Comparison of ENCODE assay signal across 9 cellular contexts in genomic region chr16:87363771-87364476, GRCh38. TPM values are rescaled to one million over a fixed set of nuclear protein-coding genes. Genes with fewer than 3 reads are reported as not detected.
DNase-seq lines count a peak whose midpoint lies in the region; ATAC-seq and TF ChIP-seq lines count a peak whose summit lies in the region.
"Had no signal": no experiment of that assay in that cellular context is flagged by ENCODE, and none has a peak within 500 bp of the region (broad histone marks: within the 10 kb centered on the region; RNA-seq: fewer than 3 reads in every experiment).

No MANE protein-coding gene starts in this region.

- ATAC-seq in GM21447 (IDR thresholded peaks at IDR 0.05; ENCODE audit: unreplicated experiment) (no peak), aorta (ENCODE audit: low FRiP score) (no peak)

- H3K27ac ChIP-seq in CD4-positive, alpha-beta memory T cell (ENCODE audit: low read depth, low read length) = no peak overlapping the region
- H3K27ac ChIP-seq in aorta (ENCODE audit: low read depth in 1 of 2, low read length in 2 of 2) = no peak overlapping the region

- no peaks in the 10 kb centered on the region for H3K27me3 ChIP-seq in CD4-positive, alpha-beta memory T cell (ENCODE audit: insufficient read depth, low read length)
- no peaks in the 10 kb centered on the region for H3K27me3 ChIP-seq in aorta (ENCODE audit: control insufficient read depth in 1 of 2, insufficient read depth in 2 of 2, low read length in 1 of 2)

- TF ChIP-seq CTCF in fibroblast of the aortic adventitia (IDR thresholded peaks at IDR 0.05; ENCODE audit: insufficient read depth, low read length) = no peak
- no peak for TF ChIP-seq CTCF in nephron progenitor cell (IDR thresholded peaks at IDR 0.05)
- no peak for TF ChIP-seq CTCF in GM20000 (IDR thresholded peaks at IDR 0.05; ENCODE audit: extremely low read depth, missing control alignments)

- H3K36me3 ChIP-seq in CD4-positive, alpha-beta memory T cell (ENCODE audit: insufficient read depth, low read length) = peaks cover 27% of the 10 kb centered on the region
- peaks cover 0 to 1% of the 10 kb centered on the region in 2 donors for H3K36me3 ChIP-seq in aorta (ENCODE audit: control insufficient read depth in 1 of 2, insufficient read depth in 2 of 2, low read length in 1 of 2)

- H3K4me3 Mint-ChIP-seq in CD4-positive, alpha-beta memory T cell = peak overlapping the region in 1 of 8 donors; percentile 55
- H3K4me3 Mint-ChIP-seq in nephron progenitor cell = no peak overlapping the region

- H3K9me3 ChIP-seq in CD4-positive, alpha-beta memory T cell (ENCODE audit: control insufficient read depth in 1 of 2, low read length in 2 of 2) = no peaks in the 10 kb centered on the region
- no peaks in the 10 kb centered on the region for H3K9me3 ChIP-seq in aorta (ENCODE audit: control insufficient read depth, low read length)

- intact Hi-C loops in CD4-positive, alpha-beta memory T cell (cut with micrococcal nuclease) = no loop called here
- intact Hi-C loops in aorta (cut with DNase I) = no loop called here

- no peak for DNase-seq in CD4-positive, alpha-beta memory T cell
- DNase-seq in NCI-H82 treated with DMSO at 0.1 percent for 48 hours (lab: John Stamatoyannopoulos, UW; ENCODE audit: unreplicated experiment) (peak; percentile 82), fibroblast of the aortic adventitia (ENCODE audit: low read depth) (peak; percentile 61), nephron progenitor cell (peak; percentile 34), GF-D8 (lab: John Stamatoyannopoulos, UW) (no peak), GM20000 (ENCODE audit: low spot score) (no peak), aorta (no peak)
- DNase-seq: activated gamma-delta T cell treated with Interleukin-2 at 50 U/mL for 16 hours had no signal

- H3K4me1 Mint-ChIP-seq in CD4-positive, alpha-beta memory T cell = peaks cover 21 to 51% (median 34%) of the 10 kb centered on the region in 4 donors
- peaks cover 44% of the 10 kb centered on the region for H3K4me1 Mint-ChIP-seq in nephron progenitor cell

- H3K4me3 ChIP-seq in CD4-positive, alpha-beta memory T cell (ENCODE audit: low read length in 2 of 2) = no peak overlapping the region
- H3K4me3 ChIP-seq in fibroblast of the aortic adventitia (ENCODE audit: low read depth, low read length) (no peak overlapping the region), aorta (ENCODE audit: low read length in 2 of 2) (no peak overlapping the region)

- WGBS in aorta, 2 donors = 32 to 34% methylated on average over 20 of the region's 20 CpGs

- peaks cover 7% of the 10 kb centered on the region for H3K4me1 ChIP-seq in CD4-positive, alpha-beta memory T cell (ENCODE audit: insufficient read depth, low read length)
- H3K4me1 ChIP-seq in aorta (ENCODE audit: control insufficient read depth in 1 of 2, insufficient read depth in 2 of 2, low read length in 2 of 2) = no peaks in the 10 kb centered on the region

- no peaks in the 10 kb centered on the region for H3K9me3 Mint-ChIP-seq in CD4-positive, alpha-beta memory T cell
- H3K9me3 Mint-ChIP-seq in nephron progenitor cell = no peaks in the 10 kb centered on the region

- no peaks in the 10 kb centered on the region for H3K27me3 Mint-ChIP-seq in CD4-positive, alpha-beta memory T cell
- H3K27me3 Mint-ChIP-seq in nephron progenitor cell (ENCODE audit: low read depth, poor library complexity) = peaks cover 7% of the 10 kb centered on the region

- CTCF ChIA-PET in CD4-positive, alpha-beta memory T cell (lab: Charles Lee; ENCODE audit: partially characterized antibody) = interaction anchor here (0.9 kb wide), 1 partner anchor 28 kb away, joined by 3 read pairs; no protein-coding TSS in a partner anchor

- H3K27ac Mint-ChIP-seq in CD4-positive, alpha-beta memory T cell = peak overlapping the region in 4 of 7 donors; percentile 25 to 61 (median 44)
- peak overlapping the region; percentile 82 for H3K27ac Mint-ChIP-seq in nephron progenitor cell

- peaks cover 33 to 49% of the 10 kb centered on the region in 2 donors for H3K36me3 Mint-ChIP-seq in CD4-positive, alpha-beta memory T cell
- H3K36me3 Mint-ChIP-seq in nephron progenitor cell (ENCODE audit: low read depth) = peaks cover 41% of the 10 kb centered on the region

- POLR2A ChIA-PET in CD4-positive, alpha-beta memory T cell (lab: Charles Lee; ENCODE audit: partially characterized antibody) = interaction anchor here (1.4 kb wide), 1 partner anchor 20 kb away, joined by 3 read pairs; the partner anchor contains the start of gene FBXO31

RNA-seq across cellular contexts. Expression of gene FBXO31, which starts 19.7 kb away (rescaled TPM):
- total RNA-seq in CD4-positive, alpha-beta memory T cell = 10 to 100 TPM; 44.2 to 44.6 TPM
- polyA plus RNA-seq in CD4-positive, alpha-beta memory T cell = 10 to 100 TPM; 22.9 to 24.8 TPM
- total RNA-seq in fibroblast of the aortic adventitia (ENCODE audit: low replicate concordance) (23.1 and 30.4 TPM in 2 replicates), aorta (10 to 100 TPM; 53.2 to 57.9 TPM)
- 10 to 100 TPM in 1 of 2 donors, 1 to 10 TPM in 1; 6.0 to 28.9 TPM for polyA plus RNA-seq in aorta

RNA-seq across cellular contexts. Expression of gene MAP1LC3B, which starts 28.2 kb away (rescaled TPM):
- 10 to 100 TPM; 67.2 to 72.1 TPM for total RNA-seq in CD4-positive, alpha-beta memory T cell
- polyA plus RNA-seq in CD4-positive, alpha-beta memory T cell = 100 to 1,000 TPM; 133 to 172 TPM
- 22.2 and 54.9 TPM in 2 replicates for total RNA-seq in fibroblast of the aortic adventitia (ENCODE audit: low replicate concordance)
- total RNA-seq in aorta = 10 to 100 TPM; 57.0 to 60.8 TPM
- polyA plus RNA-seq in aorta = 10 to 100 TPM; 60.6 to 61.7 TPM

RNA-seq across cellular contexts. Expression of gene C16orf95, which starts 46.7 kb away (rescaled TPM):
- 1 to 10 TPM; 1.6 TPM for total RNA-seq in CD4-positive, alpha-beta memory T cell
- 1 to 10 TPM; 1.4 to 2.4 TPM for polyA plus RNA-seq in CD4-positive, alpha-beta memory T cell
- total RNA-seq in fibroblast of the aortic adventitia (ENCODE audit: low replicate concordance) (2.0 and 3.4 TPM in 2 replicates), aorta (1 to 10 TPM; 2.2 to 3.5 TPM)
- 1 to 10 TPM; 5.0 to 6.6 TPM for polyA plus RNA-seq in aorta

Comparison
In these comparisons a context has a peak if more than half of its experiments do, and no peak if none do; other contexts are left out.
1. DNase-seq: peak in NCI-H82 treated with DMSO at 0.1 percent for 48 hours (single experiment), fibroblast of the aortic adventitia (single experiment) and nephron progenitor cell (single experiment); none in CD4-positive, alpha-beta memory T cell (0 of 5), GF-D8 (single experiment), GM20000 (single experiment) and aorta (0 of 2).